Comparison of ENCODE assay signal across 28 cellular contexts in the genomic region with DNA sequence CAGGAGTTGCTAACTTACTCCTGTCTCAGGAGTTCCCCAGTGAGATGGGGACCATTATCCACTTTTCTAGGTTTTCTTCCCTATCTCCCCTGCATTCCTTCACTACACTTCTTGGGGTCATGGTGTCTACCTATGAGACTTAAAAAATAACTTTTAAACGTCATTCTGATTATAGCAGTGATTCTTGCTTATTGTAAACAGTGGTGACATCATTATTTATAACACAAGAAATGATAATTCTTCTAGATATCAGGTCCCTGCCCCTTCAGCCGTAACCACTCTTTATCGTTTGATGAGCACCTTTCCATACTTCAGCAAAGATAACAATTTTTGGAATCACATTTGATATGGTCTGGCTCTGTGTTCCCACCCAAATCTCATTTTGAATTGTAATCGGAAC. TPM values are rescaled to one million over a fixed set of nuclear protein-coding genes. Genes with fewer than 3 reads are reported as not detected.
"Had no signal": no experiment of that assay in that cellular context is flagged by ENCODE, and none has a peak within 500 bp of the region (broad histone marks: within the 10 kb centered on the region; RNA-seq: fewer than 3 reads in every experiment).

No MANE protein-coding gene starts in this region.

- H3K27me3 ChIP-seq: colonic mucosa, esophagus squamous epithelium, foreskin keratinocyte, gastrocnemius medialis, heart left ventricle, heart right ventricle had no signal

- H3K27ac ChIP-seq: colonic mucosa, coronary artery, dorsolateral prefrontal cortex, epithelial cell of prostate, esophagus muscularis mucosa, esophagus squamous epithelium, foreskin keratinocyte, gastrocnemius medialis, gastroesophageal sphincter, heart left ventricle, heart right ventricle had no signal

- FAIRE-seq: colon, endometrium, endothelial cell of umbilical vein, frontal cortex had no signal

- H3K36me3 ChIP-seq: colonic mucosa, esophagus muscularis mucosa, esophagus squamous epithelium, gastrocnemius medialis, gastroesophageal sphincter, heart left ventricle, heart right ventricle had no signal

- H3K4me1 ChIP-seq: colonic mucosa, esophagus muscularis mucosa, esophagus squamous epithelium, foreskin keratinocyte, gastrocnemius medialis, gastroesophageal sphincter, heart left ventricle, heart right ventricle had no signal

- DNase-seq: colonic mucosa; cortex of kidney; dermis blood vessel endothelial cell; dorsolateral prefrontal cortex; effector CD4-positive, alpha-beta T cell; effector CD8-positive, alpha-beta T cell; effector memory CD4-positive, alpha-beta T cell; effector memory CD8-positive, alpha-beta T cell; endodermal cell; erythroblast; esophagus squamous epithelium; foreskin fibroblast; foreskin keratinocyte; foreskin melanocyte; gastrocnemius medialis; glutamatergic neuron; head of caudate nucleus; heart left ventricle; heart right ventricle had no signal

- H3K9me3 ChIP-seq: colonic mucosa, esophagus muscularis mucosa, esophagus squamous epithelium, gastrocnemius medialis, gastroesophageal sphincter, heart left ventricle, heart right ventricle had no signal

- ATAC-seq: effector memory CD8-positive, alpha-beta T cell; esophagus mucosa; foreskin keratinocyte; gastrocnemius medialis; gastroesophageal sphincter; heart left ventricle; heart right ventricle had no signal

- H3K4me3 ChIP-seq: colonic mucosa, coronary artery, dorsolateral prefrontal cortex, esophagus muscularis mucosa, esophagus squamous epithelium, gastrocnemius medialis, gastroesophageal sphincter, heart left ventricle, heart right ventricle had no signal

RNA-seq across cellular contexts. Expression of a gene that starts 27.2 kb away (rescaled TPM):
- total RNA-seq: endothelial cell of umbilical vein had no signal
- polyA plus RNA-seq: endothelial cell of umbilical vein had no signal
